8 cellular contexts compared by ENCODE assay signal in genomic region chr2:191302459-191303155, GRCh38. TPM values are rescaled to one million over a fixed set of nuclear protein-coding genes. Genes with fewer than 3 reads are reported as not detected.
DNase-seq lines count a peak whose midpoint lies in the region; ATAC-seq and TF ChIP-seq lines count a peak whose summit lies in the region.

No MANE protein-coding gene starts in this region.

- no peak for TF ChIP-seq POLR2A in suprapubic skin (IDR thresholded peaks at IDR 0.05)

- no peaks in the 10 kb centered on the region for H3K27me3 ChIP-seq in CD4-positive, alpha-beta T cell (ENCODE audit: control insufficient read depth, insufficient read depth, low read length)
- H3K27me3 ChIP-seq in suprapubic skin, result no peaks in the 10 kb centered on the region

- no peaks in the 10 kb centered on the region for H3K9me3 Mint-ChIP-seq in CD4-positive, alpha-beta T cell
- no peaks in the 10 kb centered on the region for H3K9me3 Mint-ChIP-seq in effector memory CD8-positive, alpha-beta T cell

- 65% methylated on average over 3 of the region's 3 CpGs for WGBS in suprapubic skin

- intact Hi-C loops in CD4-positive, alpha-beta T cell (cut with DNase I, micrococcal nuclease), result loop anchor here (2.0 to 5.0 kb wide), 2 partner anchors 135 to 138 kb away; no protein-coding TSS in a partner anchor

- POLR2A ChIA-PET in CD4-positive, alpha-beta T cell (lab: Charles Lee), result no interaction called here

- peak in 4 of 10 experiments; percentile 1 to 6 (median 2) for DNase-seq in CD4-positive, alpha-beta T cell
- DNase-seq in effector memory CD8-positive, alpha-beta T cell, result peak; percentile 3 to 7 (median 4)
- DNase-seq in superior temporal gyrus (ENCODE audit: extremely low spot score) (no peak), suprapubic skin (ENCODE audit: low spot score in 2 of 2) (no peak), middle frontal gyrus (ENCODE audit: extremely low spot score, low spot score) (no peak)

- H3K36me3 ChIP-seq in suprapubic skin, result no peaks in the 10 kb centered on the region

- ATAC-seq in CD4-positive, alpha-beta T cell (ENCODE audit: poor library complexity), result peak; percentile 44
- ATAC-seq in GM18511 (IDR thresholded peaks at IDR 0.05; ENCODE audit: unreplicated experiment), result peak; percentile 76
- ATAC-seq in HG03571 (IDR thresholded peaks at IDR 0.05; ENCODE audit: unreplicated experiment), result peak; percentile 55
- ATAC-seq in effector memory CD8-positive, alpha-beta T cell (replicated peaks), result peak; percentile 59
- ATAC-seq in HG02840 (IDR thresholded peaks at IDR 0.05; ENCODE audit: low FRiP score, unreplicated experiment), result no peak

- no peak for TF ChIP-seq EP300 in suprapubic skin (IDR thresholded peaks at IDR 0.05)

- no peak overlapping the region for H3K4me3 Mint-ChIP-seq in CD4-positive, alpha-beta T cell
- H3K4me3 Mint-ChIP-seq in effector memory CD8-positive, alpha-beta T cell, result no peak overlapping the region

- H3K4me3 ChIP-seq in suprapubic skin, result no peak overlapping the region

- no peak overlapping the region for H3K27ac ChIP-seq in CD4-positive, alpha-beta T cell (ENCODE audit: low read depth, low read length)
- no peak overlapping the region for H3K27ac ChIP-seq in suprapubic skin

- TF ChIP-seq CTCF in CD4-positive, alpha-beta T cell (IDR thresholded peaks at IDR 0.05), result no peak
- TF ChIP-seq CTCF in suprapubic skin (IDR thresholded peaks at IDR 0.05), result no peak

- H3K36me3 Mint-ChIP-seq in CD4-positive, alpha-beta T cell (ENCODE audit: low read depth), result no peaks in the 10 kb centered on the region
- H3K36me3 Mint-ChIP-seq in effector memory CD8-positive, alpha-beta T cell (ENCODE audit: insufficient read depth), result no peaks in the 10 kb centered on the region

- no peaks in the 10 kb centered on the region for H3K9me3 ChIP-seq in CD4-positive, alpha-beta T cell (ENCODE audit: control insufficient read depth, low read length)
- H3K9me3 ChIP-seq in suprapubic skin, result no peaks in the 10 kb centered on the region

- H3K27ac Mint-ChIP-seq in CD4-positive, alpha-beta T cell, result no peak overlapping the region
- no peak overlapping the region for H3K27ac Mint-ChIP-seq in effector memory CD8-positive, alpha-beta T cell

- H3K27me3 Mint-ChIP-seq in CD4-positive, alpha-beta T cell, result no peaks in the 10 kb centered on the region
- peaks cover 17 to 24% of the 10 kb centered on the region in 2 donors for H3K27me3 Mint-ChIP-seq in effector memory CD8-positive, alpha-beta T cell

- peaks cover 16% of the 10 kb centered on the region for H3K4me1 ChIP-seq in suprapubic skin

- H3K4me1 Mint-ChIP-seq in CD4-positive, alpha-beta T cell (ENCODE audit: low read depth), result no peaks in the 10 kb centered on the region
- H3K4me1 Mint-ChIP-seq in effector memory CD8-positive, alpha-beta T cell (ENCODE audit: low read depth in 2 of 2), result no peaks in the 10 kb centered on the region

- CTCF ChIA-PET in CD4-positive, alpha-beta T cell (lab: Charles Lee), result interaction anchor here (3.1 kb wide), 1 partner anchor 138 kb away, joined by 11 read pairs; no protein-coding TSS in a partner anchor

RNA-seq across cellular contexts. Expression of gene MYO1B, which starts 57.4 kb away (rescaled TPM):
- total RNA-seq in CD4-positive, alpha-beta T cell, result 1 to 10 TPM in 1 of 2 experiments, under 1 TPM in 1; 0.98 to 1.3 TPM
- total RNA-seq in suprapubic skin, result 10 to 100 TPM; 17.2 to 31.8 (median 28.8) TPM

Comparison
In these comparisons a context has a peak if more than half of its experiments do, and no peak if none do; other contexts are left out.
1. DNase-seq: peak in effector memory CD8-positive, alpha-beta T cell (3 of 3); none in superior temporal gyrus (single experiment), suprapubic skin (0 of 2) and middle frontal gyrus (single experiment).
2. RNA of gene MYO1B, which starts 57.4 kb away (total RNA-seq): 17.2 to 31.8 TPM in suprapubic skin; 0.98 to 1.3 TPM in CD4-positive, alpha-beta T cell; every median in the first group is over 4 times any median in the second.